In genomic region chr4:108144451-108144850, GRCh38 we compare ENCODE assay signal across 1 cellular context.
TF ChIP-seq lines count a peak whose summit lies in the region.

No MANE protein-coding gene starts in this region.

TF ChIP-seq in GM23338, 12 proteins besides CTCF, POLR2A, EP300 and RAD21:
- no peak for TF ChIP-seq ZNF462 (CRISPR knock-in tag; IDR thresholded peaks at IDR 0.05)
- TF ChIP-seq ZNF331 (CRISPR knock-in tag; IDR thresholded peaks at IDR 0.05; ENCODE audit: low read depth), result no peak
- TF ChIP-seq, protein P1, sequence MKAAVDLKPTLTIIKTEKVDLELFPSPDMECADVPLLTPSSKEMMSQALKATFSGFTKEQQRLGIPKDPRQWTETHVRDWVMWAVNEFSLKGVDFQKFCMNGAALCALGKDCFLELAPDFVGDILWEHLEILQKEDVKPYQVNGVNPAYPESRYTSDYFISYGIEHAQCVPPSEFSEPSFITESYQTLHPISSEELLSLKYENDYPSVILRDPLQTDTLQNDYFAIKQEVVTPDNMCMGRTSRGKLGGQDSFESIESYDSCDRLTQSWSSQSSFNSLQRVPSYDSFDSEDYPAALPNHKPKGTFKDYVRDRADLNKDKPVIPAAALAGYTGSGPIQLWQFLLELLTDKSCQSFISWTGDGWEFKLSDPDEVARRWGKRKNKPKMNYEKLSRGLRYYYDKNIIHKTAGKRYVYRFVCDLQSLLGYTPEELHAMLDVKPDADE (IDR thresholded peaks at IDR 0.05), result no peak
- no peak for TF ChIP-seq STAT1 (IDR thresholded peaks at IDR 0.05; ENCODE audit: unreplicated experiment)
- TF ChIP-seq ZNF114 (CRISPR knock-in tag; IDR thresholded peaks at IDR 0.05), result no peak
- no peak for TF ChIP-seq POLR2AphosphoS5 (IDR thresholded peaks at IDR 0.05; ENCODE audit: low read depth)
- TF ChIP-seq, protein P2, sequence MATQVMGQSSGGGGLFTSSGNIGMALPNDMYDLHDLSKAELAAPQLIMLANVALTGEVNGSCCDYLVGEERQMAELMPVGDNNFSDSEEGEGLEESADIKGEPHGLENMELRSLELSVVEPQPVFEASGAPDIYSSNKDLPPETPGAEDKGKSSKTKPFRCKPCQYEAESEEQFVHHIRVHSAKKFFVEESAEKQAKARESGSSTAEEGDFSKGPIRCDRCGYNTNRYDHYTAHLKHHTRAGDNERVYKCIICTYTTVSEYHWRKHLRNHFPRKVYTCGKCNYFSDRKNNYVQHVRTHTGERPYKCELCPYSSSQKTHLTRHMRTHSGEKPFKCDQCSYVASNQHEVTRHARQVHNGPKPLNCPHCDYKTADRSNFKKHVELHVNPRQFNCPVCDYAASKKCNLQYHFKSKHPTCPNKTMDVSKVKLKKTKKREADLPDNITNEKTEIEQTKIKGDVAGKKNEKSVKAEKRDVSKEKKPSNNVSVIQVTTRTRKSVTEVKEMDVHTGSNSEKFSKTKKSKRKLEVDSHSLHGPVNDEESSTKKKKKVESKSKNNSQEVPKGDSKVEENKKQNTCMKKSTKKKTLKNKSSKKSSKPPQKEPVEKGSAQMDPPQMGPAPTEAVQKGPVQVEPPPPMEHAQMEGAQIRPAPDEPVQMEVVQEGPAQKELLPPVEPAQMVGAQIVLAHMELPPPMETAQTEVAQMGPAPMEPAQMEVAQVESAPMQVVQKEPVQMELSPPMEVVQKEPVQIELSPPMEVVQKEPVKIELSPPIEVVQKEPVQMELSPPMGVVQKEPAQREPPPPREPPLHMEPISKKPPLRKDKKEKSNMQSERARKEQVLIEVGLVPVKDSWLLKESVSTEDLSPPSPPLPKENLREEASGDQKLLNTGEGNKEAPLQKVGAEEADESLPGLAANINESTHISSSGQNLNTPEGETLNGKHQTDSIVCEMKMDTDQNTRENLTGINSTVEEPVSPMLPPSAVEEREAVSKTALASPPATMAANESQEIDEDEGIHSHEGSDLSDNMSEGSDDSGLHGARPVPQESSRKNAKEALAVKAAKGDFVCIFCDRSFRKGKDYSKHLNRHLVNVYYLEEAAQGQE (IDR thresholded peaks at IDR 0.05; ENCODE audit: unreplicated experiment), result no peak
- TF ChIP-seq NANOG (IDR thresholded peaks at IDR 0.05; ENCODE audit: borderline replicate concordance), result no peak
- no peak for TF ChIP-seq EZH2 (IDR thresholded peaks at IDR 0.05; ENCODE audit: low read depth, unreplicated experiment)
- no peak for TF ChIP-seq CREB1 (CRISPR knock-in tag; IDR thresholded peaks at IDR 0.05; ENCODE audit: low read depth)
- TF ChIP-seq JUNB (IDR thresholded peaks at IDR 0.05; ENCODE audit: unreplicated experiment), result no peak
- no peak for TF ChIP-seq EZH2phosphoT487 (IDR thresholded peaks at IDR 0.05; ENCODE audit: unreplicated experiment)
